Comparison of ENCODE assay signal across 13 cellular contexts in the genomic region with DNA sequence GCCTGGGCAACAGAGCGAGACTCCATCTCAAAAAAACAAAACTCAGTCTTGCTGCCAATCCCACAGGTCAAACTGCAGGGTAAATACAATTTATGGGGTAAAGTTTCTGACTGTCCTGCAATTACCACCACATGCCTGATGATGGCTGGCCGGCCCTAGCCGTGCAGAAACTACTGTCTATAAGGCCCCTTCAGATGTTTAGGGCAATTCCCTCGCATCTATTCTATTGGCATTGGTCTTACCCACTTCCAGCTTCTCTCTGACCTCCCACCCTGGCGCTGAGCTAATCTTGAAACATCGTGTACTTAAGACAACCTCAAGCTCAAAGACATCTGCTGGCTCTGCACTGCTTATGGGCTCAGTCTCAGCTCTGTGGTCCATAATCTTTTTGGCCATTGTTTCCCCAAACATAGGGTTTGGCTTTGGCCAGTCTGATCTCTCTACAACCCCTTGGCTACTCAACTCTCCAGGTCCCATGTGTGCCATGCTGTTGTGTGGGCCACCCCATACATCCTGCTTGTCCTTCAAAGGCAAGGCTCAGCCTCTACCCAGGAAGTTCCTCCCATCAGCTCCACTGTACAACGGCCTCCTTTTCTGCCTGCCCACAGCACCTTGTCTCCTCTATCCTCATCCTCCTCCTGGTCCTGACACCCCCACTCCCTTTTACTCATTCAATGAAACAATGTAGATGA. TPM values are rescaled to one million over a fixed set of nuclear protein-coding genes. Genes with fewer than 3 reads are reported as not detected.
DNase-seq lines count a peak whose midpoint lies in the region; ATAC-seq, FAIRE-seq and TF ChIP-seq lines count a peak whose summit lies in the region.
"Had no signal": no experiment of that assay in that cellular context is flagged by ENCODE, and none has a peak within 500 bp of the region (broad histone marks: within the 10 kb centered on the region; RNA-seq: fewer than 3 reads in every experiment).

No MANE protein-coding gene starts in this region.

- H4K20me1 ChIP-seq in K562 (replicated peaks; ENCODE audit: control insufficient read depth, insufficient read depth, low read length), result peaks cover 20% of the 10 kb centered on the region

- H3K27me3 ChIP-seq in CD8-positive, alpha-beta memory T cell (ENCODE audit: insufficient read depth, low read length, poor library complexity, severe bottlenecking), result no peaks in the 10 kb centered on the region
- H3K27me3 ChIP-seq in K562 (ENCODE audit: control insufficient read depth in 2 of 2, insufficient read depth in 2 of 2, low read length in 2 of 2), result no peaks in the 10 kb centered on the region

- H3K4me3 ChIP-seq in CD8-positive, alpha-beta memory T cell (ENCODE audit: low read length), result no peak overlapping the region
- H3K4me3 ChIP-seq in K562, result no peak overlapping the region
- H3K4me3 ChIP-seq: HAP-1 had no signal

- no peak overlapping the region for H2AFZ ChIP-seq in K562 (ENCODE audit: low read depth, low read length)

- H3K4me2 ChIP-seq in K562 (ENCODE audit: insufficient read depth, low read length), result no peak overlapping the region

- FAIRE-seq in GM19239 (lab: Jason Lieb, UNC) (peak; percentile 78), K562 (lab: Jason Lieb, UNC) (no peak)

- TF ChIP-seq POLR2A in K562 (conservative IDR thresholded peaks at IDR 0.05), result no peak
- TF ChIP-seq POLR2A in erythroblast (IDR thresholded peaks at IDR 0.05; ENCODE audit: low read length), result no peak

- H3K27ac ChIP-seq in CD8-positive, alpha-beta memory T cell (ENCODE audit: low read depth, low read length), result no peak overlapping the region
- no peak overlapping the region for H3K27ac ChIP-seq in K562 (ENCODE audit: extremely low read depth, low read depth, low read length)

- H3K79me2 ChIP-seq in K562 (ENCODE audit: control insufficient read depth, insufficient read depth, low read length), result peaks cover 29% of the 10 kb centered on the region

- H3K4me1 ChIP-seq in CD8-positive, alpha-beta memory T cell (ENCODE audit: insufficient read depth, low read length), result peaks cover 38% of the 10 kb centered on the region
- H3K4me1 ChIP-seq in K562 (replicated peaks in 1 of 2; ENCODE audit: control insufficient read depth in 2 of 2, insufficient read depth in 2 of 2, low read length in 2 of 2), result peaks cover 8 to 10% of the 10 kb centered on the region in 2 experiments; a peak in 4 of 5 replicates
- H3K4me1 ChIP-seq: HAP-1 had no signal

- H3K9ac ChIP-seq in K562 (ENCODE audit: insufficient read depth in 1 of 2, low read depth in 2 of 2, low read length in 2 of 2), result no peak overlapping the region

- POLR2A ChIA-PET in CD8-positive, alpha-beta memory T cell (lab: Charles Lee), result interaction anchor here (0.7 to 0.9 kb wide), 2 partner anchors 12 to 14 kb away, joined by 3 read pairs; no protein-coding TSS in a partner anchor
- POLR2A ChIA-PET in K562 (lab: Yijun Ruan, JAX), result interaction anchor here (0.6 to 1.6 kb wide), 4 partner anchors 11 to 76 kb away, joined by 3 to 4 read pairs (median 4); no protein-coding TSS in a partner anchor

- no peak for TF ChIP-seq RAD21 in K562 (CRISPR knock-in tag; conservative IDR thresholded peaks at IDR 0.05 in 1 of 2, IDR thresholded peaks at IDR 0.05 in 1 of 2)

- H3K9me3 Mint-ChIP-seq in CD8-positive, alpha-beta memory T cell, result no peaks in the 10 kb centered on the region
- no peaks in the 10 kb centered on the region for H3K9me3 Mint-ChIP-seq in nephron progenitor cell

- TF ChIP-seq CTCF in K562 (IDR thresholded peaks at IDR 0.05 in 2 of 3, conservative IDR thresholded peaks at IDR 0.05 in 1 of 3; ENCODE audit: insufficient read depth in 2 of 3, low read depth in 1 of 3, low read length in 3 of 3) (no peak), nephron progenitor cell (IDR thresholded peaks at IDR 0.05) (no peak)

- peak overlapping the region in 7 of 8 donors; percentile 21 to 85 (median 80) for H3K27ac Mint-ChIP-seq in CD8-positive, alpha-beta memory T cell
- peak overlapping the region; percentile 17 for H3K27ac Mint-ChIP-seq in nephron progenitor cell

- peak overlapping the region in 4 of 7 donors; percentile 30 to 77 (median 44) for H3K4me3 Mint-ChIP-seq in CD8-positive, alpha-beta memory T cell
- H3K4me3 Mint-ChIP-seq in nephron progenitor cell, result no peak overlapping the region

- no peak for DNase-seq in CD8-positive, alpha-beta memory T cell
- DNase-seq in GM19239 (ENCODE audit: insufficient read length, low spot score), result no peak
- DNase-seq in K562 (ENCODE audit: extremely low read depth in 1 of 4, low spot score in 3 of 4), result no peak
- no peak for DNase-seq in nephron progenitor cell
- DNase-seq in NCI-H146 treated with DMSO at 0.1 percent for 48 hours (lab: John Stamatoyannopoulos, UW; ENCODE audit: unreplicated experiment), result no peak
- DNase-seq in inferior parietal cortex (ENCODE audit: extremely low spot score), result no peak
- DNase-seq in RKO (ENCODE audit: low spot score), result no peak
- no peak for DNase-seq in erythroblast (lab: John Stamatoyannopoulos, UW)
- DNase-seq: NCI-H446 treated with DMSO at 0.1 percent for 48 hours; stimulated activated CD4-positive, alpha-beta T cell treated with anti-CD3 and anti-CD28 coated beads, Interleukin-2, amount 100 ng/mL, for 24 hours had no signal

- no TSS peak for BruUV-seq in K562 (replicated peaks; lab: Mats Ljungman, UMichigan)

- CTCF ChIA-PET in CD8-positive, alpha-beta memory T cell (lab: Charles Lee), result interaction anchor here (1.4 kb wide), 1 partner anchor 16 kb away, joined by 3 read pairs; no protein-coding TSS in a partner anchor
- CTCF ChIA-PET in K562 (lab: Yijun Ruan, JAX; ENCODE audit: low intra/inter-chr PET ratio), result no interaction called here

- H3K27me3 Mint-ChIP-seq in CD8-positive, alpha-beta memory T cell, result peaks cover 0 to 2% of the 10 kb centered on the region in 2 donors
- peaks cover 2% of the 10 kb centered on the region for H3K27me3 Mint-ChIP-seq in nephron progenitor cell (ENCODE audit: low read depth, poor library complexity)

- intact Hi-C loops in K562 (cut with micrococcal nuclease), result no loop called here

- peaks cover 0 to 39% (median 6%) of the 10 kb centered on the region in 3 donors for H3K36me3 Mint-ChIP-seq in CD8-positive, alpha-beta memory T cell
- peaks cover 10% of the 10 kb centered on the region for H3K36me3 Mint-ChIP-seq in nephron progenitor cell (ENCODE audit: low read depth)

- peaks cover 73 to 92% (median 89%) of the 10 kb centered on the region in 3 donors for H3K4me1 Mint-ChIP-seq in CD8-positive, alpha-beta memory T cell
- peaks cover 31% of the 10 kb centered on the region for H3K4me1 Mint-ChIP-seq in nephron progenitor cell

- H3K9me3 ChIP-seq in CD8-positive, alpha-beta memory T cell (ENCODE audit: low read length), result no peaks in the 10 kb centered on the region
- H3K9me3 ChIP-seq in K562 (replicated peaks; ENCODE audit: control insufficient read depth, insufficient read depth, low read depth, low read length), result no peaks in the 10 kb centered on the region
- H3K9me3 ChIP-seq: HAP-1 had no signal

- peak; percentile 35; the same call in 2 of the 3 replicates for ATAC-seq in K562

- peaks cover 6% of the 10 kb centered on the region for H3K36me3 ChIP-seq in CD8-positive, alpha-beta memory T cell (ENCODE audit: insufficient read depth, low read length)
- peaks cover 10% of the 10 kb centered on the region for H3K36me3 ChIP-seq in K562 (ENCODE audit: control insufficient read depth, insufficient read depth, low read length)
- H3K36me3 ChIP-seq: HAP-1 had no signal

- in situ Hi-C loops in K562 (cut with MboI), result no loop called here

- H3K9me1 ChIP-seq in K562 (ENCODE audit: control insufficient read depth, insufficient read depth, low read length), result peaks cover 5% of the 10 kb centered on the region

- WGBS in K562 (ENCODE audit: insufficient coverage, low coverage, missing lambda C conversion rate), result 61% methylated on average over 7 of the region's 7 CpGs

- TF ChIP-seq EP300 in K562 (IDR thresholded peaks at IDR 0.05; ENCODE audit: low read length), result no peak

RNA-seq across cellular contexts. Expression of a gene that starts 16.6 kb away (rescaled TPM):
- 10 to 100 TPM; 60.2 to 62.4 TPM for total RNA-seq in CD8-positive, alpha-beta memory T cell
- polyA plus RNA-seq in CD8-positive, alpha-beta memory T cell, result 9.0 TPM
- total RNA-seq in K562 (2011; cell fraction: chromatin; rRNA removed; ENCODE audit: low replicate concordance), result 11.9 and 31.3 TPM in 2 replicates
- 14.3 and 19.3 TPM in 2 replicates for total RNA-seq in K562 (2011; cell fraction: nucleolus; rRNA removed)
- total RNA-seq in K562 (2011; cell fraction: nucleoplasm; rRNA removed), result 11.7 and 12.4 TPM in 2 replicates
- 2.9 and 4.8 TPM in 2 replicates for total RNA-seq in K562 (2014; rRNA removed)
- total RNA-seq in K562 (2014; rRNA removed; fragmentation: Illumina TruSeq; extraction: Trizol), result 0.99 and 1.8 TPM in 2 replicates
- total RNA-seq in K562 (2015; rRNA removed; fragmentation: Illumina TruSeq; extraction: Trizol), result 3.2 and 3.5 TPM in 2 replicates
- 7.9 and 8.7 TPM in 2 replicates for total RNA-seq in K562 (2021)
- polyA plus RNA-seq in K562 (2011; rRNA removed), result 5.3 and 7.5 TPM in 2 replicates
- polyA plus RNA-seq in K562 (2011; cell fraction: cytosol; rRNA removed), result 6.5 and 9.0 TPM in 2 replicates
- 16.1 and 28.3 TPM in 2 replicates for polyA plus RNA-seq in K562 (2011; cell fraction: nucleus; rRNA removed)
- polyA plus RNA-seq in K562 (2012), result 3.6 and 5.4 TPM in 2 replicates
- polyA plus RNA-seq in K562 (2014; fragmentation: Illumina TruSeq; extraction: Trizol), result 3.7 and 3.9 TPM in 2 replicates
- polyA plus RNA-seq in K562 (2014; fragmentation: Nextera tagmentation; extraction: Ambion mirVana), result under 1 TPM; 0.45 to 0.56 TPM
- polyA plus RNA-seq in K562 (2014; rRNA removed), result 4.9 TPM in 2 replicates
- 3.2 and 6.0 TPM in 2 replicates for polyA minus RNA-seq in K562 (2011; rRNA and poly(A)+ RNA removed)
- polyA minus RNA-seq in K562 (2011; cell fraction: cytosol; rRNA and poly(A)+ RNA removed), result 4.9 and 5.2 TPM in 2 replicates
- 7.8 and 8.2 TPM in 2 replicates for polyA minus RNA-seq in K562 (2011; cell fraction: nucleus; rRNA and poly(A)+ RNA removed)

RNA-seq across cellular contexts. Expression of a gene that starts 38.3 kb away (rescaled TPM):
- under 1 TPM in 1 of 2 experiments, not detected in 1; 0.15 TPM for total RNA-seq in CD8-positive, alpha-beta memory T cell
- polyA plus RNA-seq in CD8-positive, alpha-beta memory T cell, result 0.33 TPM
- 0.30 and 0.49 TPM in 2 replicates for total RNA-seq in K562 (2011; cell fraction: chromatin; rRNA removed; ENCODE audit: low replicate concordance)
- total RNA-seq in K562 (2011; cell fraction: nucleolus; rRNA removed), result 0.17 and 0.26 TPM in 2 replicates
- total RNA-seq in K562 (2011; cell fraction: nucleoplasm; rRNA removed), result 0.29 TPM in 1 of 2 replicates, not detected in the other
- not detected in 2 replicates for total RNA-seq in K562 (2014; rRNA removed)
- total RNA-seq in K562 (2014; rRNA removed; fragmentation: Illumina TruSeq; extraction: Trizol), result not detected in 2 replicates
- not detected in 2 replicates for total RNA-seq in K562 (2015; rRNA removed; fragmentation: Illumina TruSeq; extraction: Trizol)
- total RNA-seq in K562 (2021), result not detected in 2 replicates
- polyA plus RNA-seq in K562 (2011; rRNA removed), result not detected in 2 replicates
- polyA plus RNA-seq in K562 (2011; cell fraction: cytosol; rRNA removed), result not detected in 2 replicates
- not detected in 2 replicates for polyA plus RNA-seq in K562 (2011; cell fraction: nucleus; rRNA removed)
- 0.18 and 0.30 TPM in 2 replicates for polyA plus RNA-seq in K562 (2012)
- polyA plus RNA-seq in K562 (2014; fragmentation: Illumina TruSeq; extraction: Trizol), result not detected in 2 replicates
- under 1 TPM; 0.03 to 0.06 TPM for polyA plus RNA-seq in K562 (2014; fragmentation: Nextera tagmentation; extraction: Ambion mirVana)
- polyA plus RNA-seq in K562 (2014; rRNA removed), result not detected in 2 replicates
- not detected in 2 replicates for polyA minus RNA-seq in K562 (2011; rRNA and poly(A)+ RNA removed)
- polyA minus RNA-seq in K562 (2011; cell fraction: cytosol; rRNA and poly(A)+ RNA removed), result not detected in 2 replicates
- not detected in 2 replicates for polyA minus RNA-seq in K562 (2011; cell fraction: nucleus; rRNA and poly(A)+ RNA removed)
- total RNA-seq: ureter had no signal
- polyA plus RNA-seq: neural cell had no signal
